Comparison of ENCODE assay signal across 9 cellular contexts in genomic region chr2:43482974-43483373, GRCh38.
A peak's percentile ranks its signal among the peaks of the same experiment; 100 is the strongest.
DNase-seq lines count a peak whose midpoint lies in the region; ATAC-seq, FAIRE-seq and TF ChIP-seq lines count a peak whose summit lies in the region.
"Had no signal": no experiment of that assay in that cellular context is flagged by ENCODE, and none has a peak within 500 bp of the region (broad histone marks: within the 10 kb centered on the region; RNA-seq: fewer than 3 reads in every experiment).

No MANE protein-coding gene starts in this region.

- in situ Hi-C loops in gastrocnemius medialis (cut with MboI; ENCODE audit: low sequenced_read_pairs in 4 of 4), result loop anchor here (5.0 to 10.0 kb wide), 8 partner anchors 251 to 658 kb away; no protein-coding TSS in a partner anchor

- peak overlapping the region; percentile 8 for H3K27ac ChIP-seq in colonic mucosa
- peak overlapping the region; percentile 68 to 79 (median 76) for H3K27ac ChIP-seq in gastrocnemius medialis
- H3K27ac ChIP-seq in dorsolateral prefrontal cortex, result peak overlapping the region in 6 of 59 donors; percentile 6 to 34 (median 20)

- intact Hi-C loops in colonic mucosa (cut with DNase I) (loop anchor here (5.0 to 10.0 kb wide), 4 partner anchors 356 to 656 kb away; no protein-coding TSS in a partner anchor), gastrocnemius medialis (cut with DNase I; ENCODE audit: low total_unique reads) (loop anchor here (1.0 to 5.0 kb wide), 6 partner anchors 59 to 654 kb away; no protein-coding TSS in a partner anchor), dorsolateral prefrontal cortex (cut with DNase I) (loop anchor here (5.0 to 10.0 kb wide), 8 partner anchors 258 to 671 kb away; partner anchors contain the start of gene ZFP36L2 (in 1 of the 2))

- H3K4me1 ChIP-seq in colonic mucosa (no peaks in the 10 kb centered on the region), gastrocnemius medialis (peaks cover 37 to 40% of the 10 kb centered on the region in 2 donors)

- H3K36me3 ChIP-seq in colonic mucosa (no peaks in the 10 kb centered on the region), gastrocnemius medialis (no peaks in the 10 kb centered on the region)

- TF ChIP-seq CTCF in colonic mucosa (IDR thresholded peaks at IDR 0.05) (no peak), gastrocnemius medialis (IDR thresholded peaks at IDR 0.05 in 4 of 5, conservative IDR thresholded peaks at IDR 0.05 in 1 of 5) (no peak), dorsolateral prefrontal cortex (IDR thresholded peaks at IDR 0.05 in 54 of 56, conservative IDR thresholded peaks at IDR 0.05 in 2 of 56; ENCODE audit: low read depth in 1 of 56, partially characterized antibody in 56 of 56) (no peak)

- H3K4me3 ChIP-seq in colonic mucosa, result no peak overlapping the region
- H3K4me3 ChIP-seq in gastrocnemius medialis, result peak overlapping the region in 1 of 4 donors; percentile 8
- H3K4me3 ChIP-seq in dorsolateral prefrontal cortex, result no peak overlapping the region

- no peaks in the 10 kb centered on the region for H3K9me3 ChIP-seq in colonic mucosa
- H3K9me3 ChIP-seq in gastrocnemius medialis, result no peaks in the 10 kb centered on the region

- peak overlapping the region in 1 of 2 donors; percentile 32 for H3K9ac ChIP-seq in colonic mucosa (ENCODE audit: low read depth in 2 of 2, low read length in 2 of 2)

- TF ChIP-seq POLR2A in gastrocnemius medialis (IDR thresholded peaks at IDR 0.05), result peak in 1 of 2 donors; percentile 46

- no peak for DNase-seq in colonic mucosa
- peak; percentile 56 to 66 for DNase-seq in gastrocnemius medialis
- no peak for DNase-seq in UCSD-AML1 (lab: John Stamatoyannopoulos, UW; ENCODE audit: unreplicated experiment)
- no peak for DNase-seq in HTR-8/SVneo (ENCODE audit: insufficient read length, low spot score)
- no peak for DNase-seq in dorsolateral prefrontal cortex
- no peak for DNase-seq in activated CD4-positive, alpha-beta T cell treated with anti-CD3 and anti-CD28 coated beads, Interleukin-2, amount 50 U/mL, for 48 hours

- H3K27me3 ChIP-seq in colonic mucosa, result no peaks in the 10 kb centered on the region
- no peaks in the 10 kb centered on the region for H3K27me3 ChIP-seq in gastrocnemius medialis
- no peaks in the 10 kb centered on the region for H3K27me3 ChIP-seq in dorsolateral prefrontal cortex

- FAIRE-seq in HTR-8/SVneo (lab: Jason Lieb, UNC), result no peak

- peak; percentile 65 for ATAC-seq in GM19025 (IDR thresholded peaks at IDR 0.05; ENCODE audit: low read depth, unreplicated experiment)
- ATAC-seq in HG03139 (IDR thresholded peaks at IDR 0.05; ENCODE audit: unreplicated experiment), result peak; percentile 59
- peak; percentile 88 to 91 for ATAC-seq in gastrocnemius medialis
- ATAC-seq: Panc1 had no signal

Comparison
In these comparisons a context has a peak if more than half of its experiments do, and no peak if none do; other contexts are left out.
1. DNase-seq: peak in gastrocnemius medialis (2 of 2); none in colonic mucosa (single experiment), UCSD-AML1 (single experiment), HTR-8/SVneo (single experiment), dorsolateral prefrontal cortex (0 of 10) and activated CD4-positive, alpha-beta T cell treated with anti-CD3 and anti-CD28 coated beads, Interleukin-2, amount 50 U/mL, for 48 hours (0 of 2).
2. Peak in every context shown above with its lines, with median percentiles within 50 percentile points of each other: ATAC-seq.